Comparison of ENCODE assay signal across 34 cellular contexts in the genomic region with DNA sequence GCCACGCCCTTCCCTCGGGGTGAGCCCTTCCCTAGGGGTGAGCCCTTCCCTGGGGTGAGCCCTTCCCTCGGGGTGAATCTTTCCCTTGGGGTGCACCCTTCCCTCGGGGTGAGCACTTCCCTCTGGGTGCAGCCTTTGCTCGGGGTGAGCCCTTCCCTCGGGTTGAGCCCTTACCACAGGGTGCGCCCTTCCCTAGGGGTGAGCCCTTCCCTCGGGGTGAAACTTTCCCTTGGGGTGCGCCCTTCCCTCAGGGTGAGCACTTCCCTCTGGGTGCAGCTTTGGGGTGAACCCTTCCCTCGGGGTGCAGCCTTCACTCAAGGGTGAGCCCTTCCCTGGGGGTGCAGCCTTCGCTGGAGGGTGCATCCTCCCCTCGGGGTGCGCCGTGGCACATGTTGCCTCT.
"Had no signal": no experiment of that assay in that cellular context is flagged by ENCODE, and none has a peak within 500 bp of the region (broad histone marks: within the 10 kb centered on the region; RNA-seq: fewer than 3 reads in every experiment).

No MANE protein-coding gene starts in this region.

- H3K36me3 Mint-ChIP-seq: activated naive CD8-positive, alpha-beta T cell treated with anti-CD3 and anti-CD28 coated beads, Interleukin-2, amount 10 ng/mL, durations not matched to agents 7 days and 5 days had no signal

- H3K27ac ChIP-seq: ascending aorta, cardiac muscle cell, Peyer's patch, SJSA1, VCaP had no signal

- H3K4me3 Mint-ChIP-seq: activated B cell treated with CpG ODN at 0.5 μM for 24 hours; activated CD4-positive, alpha-beta memory T cell treated with anti-CD3 and anti-CD28 coated beads, Interleukin-2, amount 10 ng/mL, durations not matched to agents 7 days and 5 days; activated naive CD8-positive, alpha-beta T cell treated with anti-CD3 and anti-CD28 coated beads, Interleukin-2, amount 10 ng/mL, durations not matched to agents 7 days and 5 days; activated T-cell treated with anti-CD3 and anti-CD28 coated beads, Interleukin-2, amount 50 U/mL, for 72 hours; activated T-helper 17 cell treated with anti-CD3 and anti-CD28 coated beads, Interleukin-2, amount 50 U/mL, for 72 hours had no signal

- H3K27me3 Mint-ChIP-seq: activated B cell treated with CpG ODN at 0.5 μM for 24 hours; activated naive CD8-positive, alpha-beta T cell treated with anti-CD3 and anti-CD28 coated beads, Interleukin-2, amount 10 ng/mL, durations not matched to agents 7 days and 5 days had no signal

- H3K4me1 Mint-ChIP-seq: activated B cell treated with CpG ODN at 0.5 μM for 24 hours; activated naive CD8-positive, alpha-beta T cell treated with anti-CD3 and anti-CD28 coated beads, Interleukin-2, amount 10 ng/mL, durations not matched to agents 7 days and 5 days; activated T-helper 17 cell treated with anti-CD3 and anti-CD28 coated beads, Interleukin-2, amount 50 U/mL, for 72 hours had no signal

- H3K27ac Mint-ChIP-seq: activated B cell treated with CpG ODN at 0.5 μM for 24 hours; activated CD4-positive, alpha-beta memory T cell treated with anti-CD3 and anti-CD28 coated beads, Interleukin-2, amount 10 ng/mL, durations not matched to agents 7 days and 5 days; activated naive CD8-positive, alpha-beta T cell treated with anti-CD3 and anti-CD28 coated beads, Interleukin-2, amount 10 ng/mL, durations not matched to agents 7 days and 5 days; activated T-cell treated with anti-CD3 and anti-CD28 coated beads, Interleukin-2, amount 50 U/mL, for 72 hours; activated T-helper 17 cell treated with anti-CD3 and anti-CD28 coated beads, Interleukin-2, amount 50 U/mL, for 72 hours had no signal

- H3K4me1 ChIP-seq: Peyer's patch had no signal

- H3K36me3 ChIP-seq: ascending aorta, cardiac muscle cell, MG63, Peyer's patch, SJSA1 had no signal

- H3K9me3 Mint-ChIP-seq: activated B cell treated with CpG ODN at 0.5 μM for 24 hours; activated CD4-positive, alpha-beta memory T cell treated with anti-CD3 and anti-CD28 coated beads, Interleukin-2, amount 10 ng/mL, durations not matched to agents 7 days and 5 days; activated naive CD8-positive, alpha-beta T cell treated with anti-CD3 and anti-CD28 coated beads, Interleukin-2, amount 10 ng/mL, durations not matched to agents 7 days and 5 days; activated T-cell treated with anti-CD3 and anti-CD28 coated beads, Interleukin-2, amount 50 U/mL, for 72 hours; activated T-helper 17 cell treated with anti-CD3 and anti-CD28 coated beads, Interleukin-2, amount 50 U/mL, for 72 hours had no signal

- H3K9me3 ChIP-seq: ascending aorta, MG63, Peyer's patch, SJSA1 had no signal

- ATAC-seq: activated T-helper 17 cell treated with anti-CD3 and anti-CD28 coated beads, Interleukin-2, amount 50 U/mL, for 72 hours had no signal

- H3K4me3 ChIP-seq: ascending aorta, cardiac muscle cell, MG63, Peyer's patch, SJSA1 had no signal

- DNase-seq: activated B cell treated with CpG ODN at 0.5 μM for 24 hours; activated CD4-positive, alpha-beta memory T cell treated with anti-CD3 and anti-CD28 coated beads, Interleukin-2, amount 10 ng/mL, durations not matched to agents 7 days and 5 days; activated CD4-positive, alpha-beta T cell treated with anti-CD3 and anti-CD28 coated beads for 48 hours; activated CD4-positive, CD25-positive, alpha-beta regulatory T cell treated with anti-CD3 and anti-CD28 coated beads, Interleukin-2, amount 50 U/mL, for 72 hours; activated effector memory CD4-positive, alpha-beta T cell treated with anti-CD3 and anti-CD28 coated beads, Interleukin-2, amount 50 U/mL, for 16 hours; activated naive CD4-positive, alpha-beta T cell; activated naive CD4-positive, alpha-beta T cell treated with anti-CD3 and anti-CD28 coated beads, Interleukin-2, amount 50 U/mL, for 16 hours; activated naive CD8-positive, alpha-beta T cell treated with anti-CD3 and anti-CD28 coated beads, Interleukin-2, amount 10 ng/mL, durations not matched to agents 7 days and 5 days; activated T-cell treated with anti-CD3 and anti-CD28 coated beads, Interleukin-2, amount 50 U/mL, for 1 hour; activated T-cell treated with anti-CD3 and anti-CD28 coated beads, Interleukin-2, amount 50 U/mL, for 72 hours; amygdala; cerebellar nuclear complex; Kasumi-1; MG63; NCI-H1048; NCI-H1105 treated with DMSO at 0.1 percent for 48 hours; NCI-H1436; NCI-H1694; NCI-H1930; NCI-H2081 treated with DMSO at 0.1 percent for 48 hours; NCI-H226; NCI-H446 treated with DMSO at 0.1 percent for 48 hours; NCI-H524 treated with DMSO at 0.1 percent for 48 hours; RPMI8226; SHP77 treated with DMSO at 0.1 percent for 48 hours; SW 1271; T-helper 1 cell; T-helper 9 cell had no signal

- H3K27me3 ChIP-seq: ascending aorta, cardiac muscle cell, MG63, Peyer's patch, SJSA1 had no signal
